Comparison of ENCODE assay signal across 29 cellular contexts in the genomic region with DNA sequence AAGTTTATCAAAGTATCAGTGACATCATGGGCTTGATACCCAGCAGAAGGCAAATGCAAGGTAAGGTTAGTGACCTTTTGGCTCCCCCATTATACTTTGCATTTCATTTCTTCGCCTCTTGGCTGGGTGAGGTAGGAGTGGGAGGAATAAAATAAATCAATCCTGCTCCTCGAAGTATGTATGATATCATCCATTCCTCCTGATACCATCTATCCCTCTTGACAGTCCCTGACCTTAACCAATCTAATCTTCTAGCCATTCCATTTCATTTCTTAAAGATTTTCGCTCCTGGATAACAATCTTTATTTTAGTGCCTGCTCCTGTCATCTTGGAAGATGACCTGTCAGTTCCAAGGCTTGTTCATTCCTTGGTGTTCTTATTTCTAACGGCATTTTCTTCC.
DNase-seq lines count a peak whose midpoint lies in the region; ATAC-seq and TF ChIP-seq lines count a peak whose summit lies in the region.
"Had no signal": no experiment of that assay in that cellular context is flagged by ENCODE, and none has a peak within 500 bp of the region (broad histone marks: within the 10 kb centered on the region; RNA-seq: fewer than 3 reads in every experiment).

No MANE protein-coding gene starts in this region.

- no peaks in the 10 kb centered on the region for H3K79me1 ChIP-seq in trophoblast cell (ENCODE audit: low read length)

- TF ChIP-seq EP300 in SK-N-SH (IDR thresholded peaks at IDR 0.05; ENCODE audit: borderline replicate concordance in 1 of 2, low read depth in 1 of 2, low read length in 1 of 2) = no peak

- H3K27me3 ChIP-seq in SK-N-SH (ENCODE audit: insufficient read depth) (no peaks in the 10 kb centered on the region), trophoblast cell (ENCODE audit: insufficient read depth, low read length) (no peaks in the 10 kb centered on the region), vagina (no peaks in the 10 kb centered on the region)
- H3K27me3 ChIP-seq: BE2C; BLaER1; BLaER1 treated with 17β-estradiol and CSF1 and Interleukin-3, amounts not matched to agents 10 nM and 100 nM had no signal

- H4K8ac ChIP-seq in trophoblast cell (ENCODE audit: low read depth, low read length) = no peak overlapping the region

- no peak for ATAC-seq in SK-N-SH treated with all-trans-retinoic acid at 6 μM for 48 hours
- ATAC-seq: A549; CD8-positive, alpha-beta T cell had no signal

- H3K36me3 ChIP-seq in SK-N-SH (replicated peaks in 1 of 2; ENCODE audit: control insufficient read depth in 1 of 2, insufficient read depth in 2 of 2, low read length in 1 of 2) (no peaks in the 10 kb centered on the region), trophoblast cell (ENCODE audit: control insufficient read depth in 1 of 2, insufficient read depth in 2 of 2, low read length in 2 of 2) (no peaks in the 10 kb centered on the region), vagina (no peaks in the 10 kb centered on the region)
- H3K36me3 ChIP-seq: BE2C; BLaER1; BLaER1 treated with 17β-estradiol and CSF1 and Interleukin-3, amounts not matched to agents 10 nM and 100 nM had no signal

- no peaks in the 10 kb centered on the region for H3K9me2 ChIP-seq in SK-N-SH

- no peak overlapping the region for H3K27ac ChIP-seq in SK-N-SH (ENCODE audit: low read depth in 2 of 2, low read length in 1 of 2)
- H3K27ac ChIP-seq in trophoblast cell (ENCODE audit: low read depth, low read length) = peak overlapping the region; percentile 26
- no peak overlapping the region for H3K27ac ChIP-seq in vagina
- H3K27ac ChIP-seq: 22Rv1; A549; BLaER1; BLaER1 treated with 17β-estradiol and CSF1 and Interleukin-3, amounts not matched to agents 10 nM and 100 nM; C4-2B had no signal

- no peak overlapping the region for H3K9ac ChIP-seq in SK-N-SH
- H3K9ac ChIP-seq in trophoblast cell (ENCODE audit: low read length) = no peak overlapping the region
- H3K9ac ChIP-seq: BLaER1; BLaER1 treated with 17β-estradiol and CSF1 and Interleukin-3, amounts not matched to agents 10 nM and 100 nM had no signal

- H3K14ac ChIP-seq in trophoblast cell (ENCODE audit: low read length) = no peak overlapping the region

- TF ChIP-seq RAD21 in SK-N-SH (IDR thresholded peaks at IDR 0.05; ENCODE audit: low read length) = no peak

- H2BK120ac ChIP-seq in trophoblast cell (ENCODE audit: insufficient read depth, low read length, poor library complexity) = no peak overlapping the region

- no peak overlapping the region for H3K4me3 ChIP-seq in SK-N-SH (ENCODE audit: low read depth in 2 of 2, low read length in 1 of 2)
- no peak overlapping the region for H3K4me3 ChIP-seq in trophoblast cell (ENCODE audit: low read depth, low read length)
- no peak overlapping the region for H3K4me3 ChIP-seq in vagina
- H3K4me3 ChIP-seq: A549; BLaER1; BLaER1 treated with 17β-estradiol and CSF1 and Interleukin-3, amounts not matched to agents 10 nM and 100 nM had no signal

- DNase-seq in SK-N-SH = no peak
- DNase-seq in trophoblast cell = peak in 1 of 2 donors; percentile 26
- DNase-seq in vagina (ENCODE audit: extremely low spot score in 2 of 2) = no peak
- DNase-seq: 8988T; ACHN; AML-193; BE2C; C1 segment of cervical spinal cord; Caco-2; Calu3; CD4-positive, alpha-beta memory T cell; CD4-positive, alpha-beta T cell; CD4-positive, CD25-positive, alpha-beta regulatory T cell; CD8-positive, alpha-beta memory T cell; CD8-positive, alpha-beta T cell; COR-L47; DMS 273 treated with DMSO at 0.1 percent for 48 hours; DMS153; DMS53; DMS79; DMS79 treated with DMSO at 0.1 percent for 48 hours; DND-41; EL had no signal

- H2BK12ac ChIP-seq in trophoblast cell (ENCODE audit: low read length) = no peak overlapping the region

- H2BK5ac ChIP-seq in trophoblast cell (ENCODE audit: low read depth, low read length, poor library complexity) = no peak overlapping the region

- CTCF ChIA-PET in SK-N-SH (lab: Yijun Ruan, JAX) = no interaction called here

- no peaks in the 10 kb centered on the region for H3F3A ChIP-seq in SK-N-SH (replicated peaks; ENCODE audit: insufficient read depth)

- H3K18ac ChIP-seq in trophoblast cell (ENCODE audit: low read length) = no peak overlapping the region

- H3K4me1 ChIP-seq in SK-N-SH (ENCODE audit: control insufficient read depth in 1 of 2, insufficient read depth in 2 of 2, low read depth in 1 of 2, low read length in 1 of 2) (no peaks in the 10 kb centered on the region; a peak in 1 of 4 replicates), trophoblast cell (ENCODE audit: control insufficient read depth in 1 of 2, insufficient read depth in 2 of 2, low read length in 2 of 2) (no peaks in the 10 kb centered on the region), vagina (no peaks in the 10 kb centered on the region)
- H3K4me1 ChIP-seq: A549; BE2C; BLaER1; BLaER1 treated with 17β-estradiol and CSF1 and Interleukin-3, amounts not matched to agents 10 nM and 100 nM; Caco-2 had no signal

- no peak for TF ChIP-seq POLR2A in vagina (IDR thresholded peaks at IDR 0.05)

- POLR2A ChIA-PET in SK-N-SH (lab: Yijun Ruan, JAX) = no interaction called here

- H4K20me1 ChIP-seq in SK-N-SH (ENCODE audit: insufficient read depth) = no peaks in the 10 kb centered on the region
- H4K20me1 ChIP-seq: BLaER1; BLaER1 treated with 17β-estradiol and CSF1 and Interleukin-3, amounts not matched to agents 10 nM and 100 nM had no signal

- TF ChIP-seq CTCF in SK-N-SH (IDR thresholded peaks at IDR 0.05) (no peak), vagina (IDR thresholded peaks at IDR 0.05) (no peak)

- no peaks in the 10 kb centered on the region for H3K79me2 ChIP-seq in SK-N-SH (ENCODE audit: insufficient read depth)
- no peaks in the 10 kb centered on the region for H3K79me2 ChIP-seq in trophoblast cell (ENCODE audit: control insufficient read depth, insufficient read depth, low read length, poor library complexity)

- 36% methylated on average over 4 of the region's 4 CpGs for WGBS in SK-N-SH (ENCODE audit: low lambda C conversion rate)
- WGBS in trophoblast cell (ENCODE audit: extremely low coverage, insufficient coverage, insufficient read length) = no CpG with 5 or more reads among the region's 4 CpGs

- H3K4ac ChIP-seq in trophoblast cell (ENCODE audit: low read depth, low read length) = no peak overlapping the region

- H3K4me2 ChIP-seq in SK-N-SH (no peak overlapping the region), trophoblast cell (ENCODE audit: low read length) (no peak overlapping the region)
- H3K4me2 ChIP-seq: A549; BLaER1; BLaER1 treated with 17β-estradiol and CSF1 and Interleukin-3, amounts not matched to agents 10 nM and 100 nM had no signal

- no peak overlapping the region for H4K12ac ChIP-seq in trophoblast cell (ENCODE audit: low read depth, low read length)

- H4K91ac ChIP-seq in trophoblast cell (ENCODE audit: low read depth, low read length) = no peak overlapping the region

- H3K23ac ChIP-seq in trophoblast cell (ENCODE audit: low read length) = no peak overlapping the region

- H2AFZ ChIP-seq in SK-N-SH (ENCODE audit: low read depth) (no peak overlapping the region), trophoblast cell (ENCODE audit: insufficient read depth, low read length, poor library complexity) (no peak overlapping the region)

- intact Hi-C loops in vagina (cut with DNase I) = no loop called here

- H3K9me3 ChIP-seq in SK-N-SH = no peaks in the 10 kb centered on the region
- no peaks in the 10 kb centered on the region for H3K9me3 ChIP-seq in trophoblast cell (ENCODE audit: insufficient read depth, low read depth, low read length)
- no peaks in the 10 kb centered on the region for H3K9me3 ChIP-seq in vagina
- H3K9me3 ChIP-seq: A549; BE2C; BLaER1; BLaER1 treated with 17β-estradiol and CSF1 and Interleukin-3, amounts not matched to agents 10 nM and 100 nM; Caco-2 had no signal

- no peak overlapping the region for H2AK5ac ChIP-seq in trophoblast cell (ENCODE audit: low read length)

TF ChIP-seq in SK-N-SH treated with all-trans-retinoic acid at 6 μM for 48 hours, 23 proteins besides CTCF, POLR2A, EP300 and RAD21:
- TF ChIP-seq TCF4 (CRISPR knock-in tag; IDR thresholded peaks at IDR 0.05; ENCODE audit: borderline replicate concordance) = no peak
- TF ChIP-seq, protein P1, sequence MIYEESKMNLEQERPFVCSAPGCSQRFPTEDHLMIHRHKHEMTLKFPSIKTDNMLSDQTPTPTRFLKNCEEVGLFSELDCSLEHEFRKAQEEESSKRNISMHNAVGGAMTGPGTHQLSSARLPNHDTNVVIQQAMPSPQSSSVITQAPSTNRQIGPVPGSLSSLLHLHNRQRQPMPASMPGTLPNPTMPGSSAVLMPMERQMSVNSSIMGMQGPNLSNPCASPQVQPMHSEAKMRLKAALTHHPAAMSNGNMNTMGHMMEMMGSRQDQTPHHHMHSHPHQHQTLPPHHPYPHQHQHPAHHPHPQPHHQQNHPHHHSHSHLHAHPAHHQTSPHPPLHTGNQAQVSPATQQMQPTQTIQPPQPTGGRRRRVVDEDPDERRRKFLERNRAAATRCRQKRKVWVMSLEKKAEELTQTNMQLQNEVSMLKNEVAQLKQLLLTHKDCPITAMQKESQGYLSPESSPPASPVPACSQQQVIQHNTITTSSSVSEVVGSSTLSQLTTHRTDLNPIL (CRISPR knock-in tag; IDR thresholded peaks at IDR 0.05; ENCODE audit: low read depth) = peak; percentile 70; the same call in 1 of the 2 replicates
- TF ChIP-seq ISL1 (CRISPR knock-in tag; IDR thresholded peaks at IDR 0.05) = peak; percentile 79

TF ChIP-seq in SK-N-SH, 30 proteins besides CTCF, POLR2A, EP300 and RAD21 (continues in another document):
- TF ChIP-seq GATA2 (CRISPR knock-in tag; IDR thresholded peaks at IDR 0.05) = no peak
- TF ChIP-seq FOXM1 (IDR thresholded peaks at IDR 0.05; ENCODE audit: low read depth) = no peak
- TF ChIP-seq TAF1 (IDR thresholded peaks at IDR 0.05; ENCODE audit: borderline replicate concordance, low read depth, low read length) = no peak
- no peak for TF ChIP-seq NFIC (IDR thresholded peaks at IDR 0.05; ENCODE audit: borderline replicate concordance)
- TF ChIP-seq RCOR1 (IDR thresholded peaks at IDR 0.05; ENCODE audit: low read length) = no peak
- TF ChIP-seq, protein P2, sequence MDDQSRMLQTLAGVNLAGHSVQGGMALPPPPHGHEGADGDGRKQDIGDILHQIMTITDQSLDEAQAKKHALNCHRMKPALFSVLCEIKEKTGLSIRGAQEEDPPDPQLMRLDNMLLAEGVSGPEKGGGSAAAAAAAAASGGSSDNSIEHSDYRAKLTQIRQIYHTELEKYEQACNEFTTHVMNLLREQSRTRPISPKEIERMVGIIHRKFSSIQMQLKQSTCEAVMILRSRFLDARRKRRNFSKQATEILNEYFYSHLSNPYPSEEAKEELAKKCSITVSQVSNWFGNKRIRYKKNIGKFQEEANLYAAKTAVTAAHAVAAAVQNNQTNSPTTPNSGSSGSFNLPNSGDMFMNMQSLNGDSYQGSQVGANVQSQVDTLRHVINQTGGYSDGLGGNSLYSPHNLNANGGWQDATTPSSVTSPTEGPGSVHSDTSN (IDR thresholded peaks at IDR 0.05) = no peak
- no peak for TF ChIP-seq MEF2A (IDR thresholded peaks at IDR 0.05; ENCODE audit: borderline replicate concordance, low read depth)
